Comparison of ENCODE assay signal across 1 cellular context in genomic region chr9:25864509-25864908, GRCh38.
TF ChIP-seq lines count a peak whose summit lies in the region.

No MANE protein-coding gene starts in this region.

TF ChIP-seq in HepG2, 621 proteins besides CTCF, POLR2A, EP300 and RAD21 (continued from another document):
- TF ChIP-seq ZBTB49 (CRISPR knock-in tag; IDR thresholded peaks at IDR 0.05; ENCODE audit: borderline replicate concordance): no peak
- no peak for TF ChIP-seq CEBPZ (IDR thresholded peaks at IDR 0.05; ENCODE audit: low read length)
- no peak for TF ChIP-seq ZNF761 (CRISPR knock-in tag; conservative IDR thresholded peaks at IDR 0.05)
- no peak for TF ChIP-seq ZNF7 (CRISPR knock-in tag; IDR thresholded peaks at IDR 0.05)
- TF ChIP-seq KLF9 (CRISPR knock-in tag; IDR thresholded peaks at IDR 0.05; ENCODE audit: low read depth): no peak
